In the genomic region with DNA sequence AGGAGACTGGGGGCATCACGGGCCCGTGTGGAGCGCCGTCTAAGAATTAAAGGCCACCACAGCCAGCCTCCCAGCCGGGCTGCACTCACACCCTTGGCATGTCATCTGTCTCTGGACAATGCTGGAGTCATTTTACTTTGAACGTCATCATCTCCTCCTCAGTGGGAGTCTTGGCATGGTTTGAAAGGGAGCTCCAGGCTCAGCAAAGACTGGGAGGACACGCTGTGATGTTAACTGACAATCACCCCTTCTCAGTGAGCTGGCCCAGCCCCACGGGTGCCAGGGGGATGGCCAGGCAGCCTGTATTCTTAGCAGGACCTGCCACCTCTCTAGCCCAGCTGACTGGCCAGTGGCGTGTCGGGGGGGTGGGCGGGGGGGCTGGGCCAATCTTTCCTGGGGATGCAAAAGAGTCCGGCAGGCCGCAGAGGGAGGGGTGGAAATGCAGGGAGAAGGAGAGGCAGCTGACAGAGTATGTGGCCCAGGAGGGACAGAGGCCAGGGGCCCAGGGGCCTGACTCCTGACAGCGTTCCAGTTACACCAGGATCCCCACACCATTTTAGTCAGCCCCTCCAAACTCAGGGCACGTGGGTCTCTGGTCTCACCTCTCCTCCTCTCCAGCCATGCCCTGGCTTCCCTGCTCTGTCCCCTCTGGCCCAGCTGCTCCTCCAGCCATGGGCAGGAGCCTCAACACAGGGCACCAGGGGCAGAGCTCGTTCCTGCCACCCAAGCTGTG, we compare ENCODE assay signal across 9 cellular contexts.
A peak's percentile ranks its signal among the peaks of the same experiment; 100 is the strongest.
DNase-seq lines count a peak whose midpoint lies in the region; ATAC-seq lines count a peak whose summit lies in the region.
"Had no signal": no experiment of that assay in that cellular context is flagged by ENCODE, and none has a peak within 500 bp of the region (broad histone marks: within the 10 kb centered on the region; RNA-seq: fewer than 3 reads in every experiment).

No MANE protein-coding gene starts in this region.

- peak overlapping the region; percentile 24 for H2BK5ac ChIP-seq in neuronal stem cell (ENCODE audit: low read length)

- ATAC-seq in HG02798 (IDR thresholded peaks at IDR 0.05; ENCODE audit: poor library complexity, unreplicated experiment) (no peak), HG03108 (IDR thresholded peaks at IDR 0.05; ENCODE audit: unreplicated experiment) (no peak)

- H3K14ac ChIP-seq in neuronal stem cell (ENCODE audit: low read length), result peak overlapping the region; percentile 82

- H3K4ac ChIP-seq in neuronal stem cell (ENCODE audit: low read length), result no peak overlapping the region

- H3K36me3 ChIP-seq in CD8-positive, alpha-beta memory T cell (ENCODE audit: insufficient read depth, low read length), result no peaks in the 10 kb centered on the region
- peaks cover 3 to 24% of the 10 kb centered on the region in 2 donors for H3K36me3 ChIP-seq in neuronal stem cell (replicated peaks in 1 of 2; ENCODE audit: control insufficient read depth in 2 of 2, insufficient read depth in 2 of 2, low read length in 2 of 2)

- H3K79me1 ChIP-seq in neuronal stem cell (ENCODE audit: low read depth, low read length), result peaks cover 14% of the 10 kb centered on the region

- no peak overlapping the region for H3K27ac ChIP-seq in CD8-positive, alpha-beta memory T cell (ENCODE audit: low read depth, low read length)
- no peak overlapping the region for H3K27ac ChIP-seq in neuronal stem cell (replicated peaks; ENCODE audit: low read length)
- H3K27ac ChIP-seq: parathyroid adenoma had no signal

- peaks cover 6 to 35% (median 10%) of the 10 kb centered on the region in 3 donors for H3K36me3 Mint-ChIP-seq in CD8-positive, alpha-beta memory T cell

- H3K27me3 ChIP-seq in CD8-positive, alpha-beta memory T cell (ENCODE audit: insufficient read depth, low read length, poor library complexity, severe bottlenecking), result no peaks in the 10 kb centered on the region
- no peaks in the 10 kb centered on the region for H3K27me3 ChIP-seq in neuronal stem cell (ENCODE audit: control insufficient read depth in 3 of 3, insufficient read depth in 3 of 3, low read depth in 1 of 3, low read length in 3 of 3)

- no peak for DNase-seq in CD8-positive, alpha-beta memory T cell
- DNase-seq in NCI-H345 (lab: John Stamatoyannopoulos, UW) (peak; percentile 25), cerebellum (ENCODE audit: low spot score) (peak; percentile 35), neuronal stem cell (ENCODE audit: low spot score) (no peak), SIG-M5 (lab: John Stamatoyannopoulos, UW) (no peak)
- DNase-seq in activated CD4-positive, CD25-positive, alpha-beta regulatory T cell (lab: John Stamatoyannopoulos, UW), result no peak

- peak overlapping the region; percentile 65 for H3K23ac ChIP-seq in neuronal stem cell (ENCODE audit: low read depth, low read length, poor library complexity)

- H2BK15ac ChIP-seq in neuronal stem cell (ENCODE audit: low read length), result no peak overlapping the region

- peak overlapping the region; percentile 52 to 91 (median 84) for H3K27ac Mint-ChIP-seq in CD8-positive, alpha-beta memory T cell

- POLR2A ChIA-PET in CD8-positive, alpha-beta memory T cell (lab: Charles Lee), result no interaction called here

- H2AFZ ChIP-seq in neuronal stem cell (ENCODE audit: low read length), result no peak overlapping the region
- H2AFZ ChIP-seq: parathyroid adenoma had no signal

- peak overlapping the region; percentile 66 for H3K4me3 ChIP-seq in CD8-positive, alpha-beta memory T cell (ENCODE audit: low read length)
- H3K4me3 ChIP-seq in neuronal stem cell (ENCODE audit: low read length in 2 of 2), result no peak overlapping the region

- H4K8ac ChIP-seq in neuronal stem cell (ENCODE audit: low read depth, low read length), result no peak overlapping the region

- peak overlapping the region in 6 of 7 donors; percentile 69 to 89 (median 80) for H3K4me3 Mint-ChIP-seq in CD8-positive, alpha-beta memory T cell

- no peaks in the 10 kb centered on the region for H3K9me3 Mint-ChIP-seq in CD8-positive, alpha-beta memory T cell

- H3K4me1 Mint-ChIP-seq in CD8-positive, alpha-beta memory T cell, result peaks cover 61 to 85% (median 80%) of the 10 kb centered on the region in 3 donors

- H3K27me3 Mint-ChIP-seq in CD8-positive, alpha-beta memory T cell, result no peaks in the 10 kb centered on the region

- H3K4me1 ChIP-seq in CD8-positive, alpha-beta memory T cell (ENCODE audit: insufficient read depth, low read length), result peaks cover 57% of the 10 kb centered on the region
- peaks cover 0 to 5% of the 10 kb centered on the region in 2 donors for H3K4me1 ChIP-seq in neuronal stem cell (ENCODE audit: control insufficient read depth in 2 of 2, insufficient read depth in 1 of 2, low read depth in 1 of 2, low read length in 2 of 2)
- H3K4me1 ChIP-seq: parathyroid adenoma had no signal

- no peak overlapping the region for H3K9ac ChIP-seq in neuronal stem cell (ENCODE audit: low read depth, low read length, poor library complexity)
- H3K9ac ChIP-seq: parathyroid adenoma had no signal

- WGBS in neuronal stem cell (ENCODE audit: extremely low coverage in 2 of 2, insufficient read length in 2 of 2, insufficient replicate concordance in 1 of 2), 2 donors, result no CpG with 5 or more reads among the region's 16 CpGs

- peak overlapping the region; percentile 14 for H2AK5ac ChIP-seq in neuronal stem cell (ENCODE audit: low read depth, low read length)

- H4K91ac ChIP-seq in neuronal stem cell (ENCODE audit: low read depth, low read length, poor library complexity), result no peak overlapping the region

- H3K18ac ChIP-seq in neuronal stem cell (ENCODE audit: low read length), result peak overlapping the region; percentile 60

- H3K4me2 ChIP-seq in neuronal stem cell (ENCODE audit: insufficient read depth, low read length, poor library complexity, severe bottlenecking), result no peak overlapping the region

- no peaks in the 10 kb centered on the region for H3K9me3 ChIP-seq in CD8-positive, alpha-beta memory T cell (ENCODE audit: low read length)
- H3K9me3 ChIP-seq in neuronal stem cell (replicated peaks in 1 of 2; ENCODE audit: control insufficient read depth in 2 of 2, insufficient read depth in 1 of 2, low read depth in 1 of 2, low read length in 2 of 2), result no peaks in the 10 kb centered on the region

- CTCF ChIA-PET in CD8-positive, alpha-beta memory T cell (lab: Charles Lee), result no interaction called here

- H2BK120ac ChIP-seq in neuronal stem cell (ENCODE audit: low read depth, low read length), result no peak overlapping the region

- H2BK12ac ChIP-seq in neuronal stem cell (ENCODE audit: low read length), result no peak overlapping the region

Comparison
In these comparisons a context has a peak if more than half of its experiments do, and no peak if none do; other contexts are left out.
1. DNase-seq: peak in NCI-H345 (single experiment) and cerebellum (single experiment); none in CD8-positive, alpha-beta memory T cell (0 of 5), neuronal stem cell (single experiment), activated CD4-positive, CD25-positive, alpha-beta regulatory T cell (0 of 4) and SIG-M5 (single experiment).